Comparison of ENCODE assay signal across 8 cellular contexts in genomic region chr11:126318642-126319373, GRCh38. TPM values are rescaled to one million over a fixed set of nuclear protein-coding genes. Genes with fewer than 3 reads are reported as not detected.
A peak's percentile ranks its signal among the peaks of the same experiment; 100 is the strongest.
DNase-seq lines count a peak whose midpoint lies in the region; ATAC-seq and TF ChIP-seq lines count a peak whose summit lies in the region.

No MANE protein-coding gene starts in this region.

- DNase-seq in AG08395 (ENCODE audit: low spot score), result peak; percentile 92
- peak; percentile 99 for DNase-seq in RPMI7951 (ENCODE audit: low read depth)
- peak; percentile 94 for DNase-seq in choroid plexus epithelial cell (ENCODE audit: low read depth)
- no peak for DNase-seq in NCI-H2029 treated with DMSO at 0.1 percent for 48 hours (lab: John Stamatoyannopoulos, UW)
- no peak for DNase-seq in cortex of kidney (lab: John Stamatoyannopoulos, UW)

- no peak for TF ChIP-seq CTCF in choroid plexus epithelial cell (conservative IDR thresholded peaks at IDR 0.05; ENCODE audit: low read depth, low read length)

- H3K9me3 ChIP-seq in muscle layer of duodenum (ENCODE audit: control insufficient read depth in 1 of 2, low read length in 2 of 2), result no peaks in the 10 kb centered on the region

- peak overlapping the region; percentile 71 for H3K27ac ChIP-seq in muscle layer of duodenum (ENCODE audit: low read length)

- peak overlapping the region; percentile 6 for H3K4me3 ChIP-seq in choroid plexus epithelial cell (ENCODE audit: low read depth, low read length)
- H3K4me3 ChIP-seq in muscle layer of duodenum (ENCODE audit: low read depth in 1 of 2, low read length in 2 of 2), result peak overlapping the region in 1 of 2 donors; percentile 39

- peaks cover 0 to 4% of the 10 kb centered on the region in 2 donors for H3K36me3 ChIP-seq in muscle layer of duodenum (ENCODE audit: control insufficient read depth in 1 of 2, insufficient read depth in 2 of 2, low read length in 2 of 2)

- no peaks in the 10 kb centered on the region for H3K27me3 ChIP-seq in muscle layer of duodenum (ENCODE audit: low read depth, low read length)

- H3K4me1 ChIP-seq in muscle layer of duodenum (ENCODE audit: control insufficient read depth in 1 of 2, insufficient read depth in 2 of 2, low read length in 2 of 2), result peaks cover 22 to 28% of the 10 kb centered on the region in 2 donors

- ATAC-seq in GM18511 (IDR thresholded peaks at IDR 0.05; ENCODE audit: unreplicated experiment) (peak; percentile 89), HG03039 (IDR thresholded peaks at IDR 0.05; ENCODE audit: unreplicated experiment) (peak; percentile 86)

RNA-seq across cellular contexts. Expression of gene DCPS, which starts 14.9 kb away (rescaled TPM):
- total RNA-seq in RPMI7951 (2014; rRNA removed; shearing (Covaris generic)), result 41.7 and 50.0 TPM in 2 replicates

RNA-seq across cellular contexts. Expression of gene TIRAP, which starts 35.9 kb away (rescaled TPM):
- 4.2 and 4.8 TPM in 2 replicates for total RNA-seq in RPMI7951 (2014; rRNA removed; shearing (Covaris generic))

RNA-seq across cellular contexts. Expression of gene ST3GAL4, which starts 36.7 kb away (rescaled TPM):
- total RNA-seq in RPMI7951 (2014; rRNA removed; shearing (Covaris generic)), result 99.7 and 108 TPM in 2 replicates

RNA-seq across cellular contexts. Expression of gene FOXRED1, which starts 49.9 kb away (rescaled TPM):
- 17.3 and 18.6 TPM in 2 replicates for total RNA-seq in RPMI7951 (2014; rRNA removed; shearing (Covaris generic))

RNA-seq across cellular contexts. Expression of gene SRPRA, which starts 50.1 kb away (rescaled TPM):
- total RNA-seq in RPMI7951 (2014; rRNA removed; shearing (Covaris generic)), result 130 and 143 TPM in 2 replicates

Comparison
In these comparisons a context has a peak if more than half of its experiments do, and no peak if none do; other contexts are left out.
1. DNase-seq: peak in AG08395 (single experiment), RPMI7951 (single experiment) and choroid plexus epithelial cell (single experiment); none in NCI-H2029 treated with DMSO at 0.1 percent for 48 hours (single experiment) and cortex of kidney (single experiment).